24 cellular contexts compared by ENCODE assay signal in the genomic region with DNA sequence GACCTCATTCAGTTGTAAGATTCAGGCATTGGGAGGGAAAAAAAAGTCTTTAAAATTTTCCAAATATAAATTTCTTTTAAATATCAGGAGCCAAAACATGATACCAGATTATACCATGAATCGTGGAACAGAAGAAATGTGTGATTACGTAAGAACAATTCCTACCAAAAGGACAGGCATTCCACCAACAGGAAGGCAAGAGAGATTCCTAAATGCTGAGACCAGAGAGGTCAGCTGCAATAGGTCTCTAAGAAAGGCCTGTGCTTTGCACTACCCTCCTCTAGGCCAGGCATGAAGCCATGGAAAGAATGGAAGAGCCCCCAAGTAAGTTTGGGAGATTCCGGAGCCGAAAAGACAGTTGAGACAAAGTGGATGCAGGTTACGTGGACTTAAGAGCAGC.
DNase-seq lines count a peak whose midpoint lies in the region; ATAC-seq and TF ChIP-seq lines count a peak whose summit lies in the region.
"Had no signal": no experiment of that assay in that cellular context is flagged by ENCODE, and none has a peak within 500 bp of the region (broad histone marks: within the 10 kb centered on the region; RNA-seq: fewer than 3 reads in every experiment).

No MANE protein-coding gene starts in this region.

- ATAC-seq in left lung, result no peak

- peaks cover 2% of the 10 kb centered on the region for H3K27me3 Mint-ChIP-seq in glutamatergic neuron (ENCODE audit: unreplicated experiment)
- H3K27me3 Mint-ChIP-seq: CD4-positive, CD25-positive, alpha-beta regulatory T cell had no signal

- DNase-seq in GM03348 (ENCODE audit: low spot score) (peak; percentile 68), cardiac fibroblast (ENCODE audit: low read depth in 2 of 2) (peak; percentile 64 to 65), foreskin fibroblast (peak; percentile 82 to 87), posterior cingulate gyrus (no peak), left lung (no peak), glutamatergic neuron (no peak), T1000 (lab: John Stamatoyannopoulos, UW) (no peak)
- DNase-seq: ACHN; BE2C; Caco-2; CD4-positive, CD25-positive, alpha-beta regulatory T cell; H7; Kasumi-1; MM.1S; NCI-H1092 treated with DMSO at 0.1 percent for 48 hours; NCI-H146; NCI-H2029 treated with DMSO at 0.1 percent for 48 hours; NCI-H2171 treated with DMSO at 0.1 percent for 48 hours; NCI-H774; OCI-M1; Right ventricle myocardium superior; SW 1271 had no signal

- no peaks in the 10 kb centered on the region for H3K9me3 ChIP-seq in left lung
- H3K9me3 ChIP-seq: BE2C, Caco-2 had no signal

- H3K4me1 ChIP-seq in left lung, result peaks cover 0 to 18% of the 10 kb centered on the region in 2 donors
- H3K4me1 ChIP-seq: Caco-2 had no signal

- H3K9me3 Mint-ChIP-seq in glutamatergic neuron (ENCODE audit: unreplicated experiment), result no peaks in the 10 kb centered on the region

- H3K36me3 Mint-ChIP-seq in glutamatergic neuron (ENCODE audit: unreplicated experiment), result peaks cover 4% of the 10 kb centered on the region
- H3K36me3 Mint-ChIP-seq: CD4-positive, CD25-positive, alpha-beta regulatory T cell; IgD-negative memory B cell had no signal

- no peak for TF ChIP-seq CTCF in cardiac fibroblast (IDR thresholded peaks at IDR 0.05; ENCODE audit: low read depth, low read length)
- no peak for TF ChIP-seq CTCF in foreskin fibroblast (IDR thresholded peaks at IDR 0.05; ENCODE audit: low read depth, low read length)
- no peak for TF ChIP-seq CTCF in left lung (IDR thresholded peaks at IDR 0.05)
- TF ChIP-seq CTCF in glutamatergic neuron (IDR thresholded peaks at IDR 0.05; ENCODE audit: partially characterized antibody, unreplicated experiment), result no peak

- no peak overlapping the region for H3K4me3 Mint-ChIP-seq in glutamatergic neuron (ENCODE audit: unreplicated experiment)
- H3K4me3 Mint-ChIP-seq: CD4-positive, CD25-positive, alpha-beta regulatory T cell; IgD-negative memory B cell had no signal

- H3K27ac Mint-ChIP-seq in glutamatergic neuron (ENCODE audit: unreplicated experiment), result no peak overlapping the region
- H3K27ac Mint-ChIP-seq: CD4-positive, CD25-positive, alpha-beta regulatory T cell; IgD-negative memory B cell had no signal

- H3K36me3 ChIP-seq in left lung, result no peaks in the 10 kb centered on the region
- H3K36me3 ChIP-seq: BE2C had no signal

- H3K27me3 ChIP-seq in left lung, result no peaks in the 10 kb centered on the region
- H3K27me3 ChIP-seq: BE2C had no signal

- H3K4me3 ChIP-seq in cardiac fibroblast (replicated peaks in 1 of 2; ENCODE audit: low read depth in 2 of 2, low read length in 2 of 2), result no peak overlapping the region
- H3K4me3 ChIP-seq in foreskin fibroblast (ENCODE audit: low read depth in 1 of 2, low read length in 2 of 2), result no peak overlapping the region
- no peak overlapping the region for H3K4me3 ChIP-seq in left lung

- no peaks in the 10 kb centered on the region for H3K4me1 Mint-ChIP-seq in glutamatergic neuron (ENCODE audit: low read depth, unreplicated experiment)

- intact Hi-C loops in posterior cingulate gyrus (cut with DNase I), result no loop called here
- intact Hi-C loops in left lung (cut with DNase I), result no loop called here

- no peak overlapping the region for H3K27ac ChIP-seq in left lung
- H3K27ac ChIP-seq: HL-60 had no signal

Comparison
In these comparisons a context has a peak if more than half of its experiments do, and no peak if none do; other contexts are left out.
1. DNase-seq: peak in GM03348 (single experiment), cardiac fibroblast (2 of 2) and foreskin fibroblast (2 of 2); none in posterior cingulate gyrus (0 of 10), left lung (0 of 2), glutamatergic neuron (single experiment) and T1000 (single experiment).